ENCODE assay signal across 19 cellular contexts in the genomic region with DNA sequence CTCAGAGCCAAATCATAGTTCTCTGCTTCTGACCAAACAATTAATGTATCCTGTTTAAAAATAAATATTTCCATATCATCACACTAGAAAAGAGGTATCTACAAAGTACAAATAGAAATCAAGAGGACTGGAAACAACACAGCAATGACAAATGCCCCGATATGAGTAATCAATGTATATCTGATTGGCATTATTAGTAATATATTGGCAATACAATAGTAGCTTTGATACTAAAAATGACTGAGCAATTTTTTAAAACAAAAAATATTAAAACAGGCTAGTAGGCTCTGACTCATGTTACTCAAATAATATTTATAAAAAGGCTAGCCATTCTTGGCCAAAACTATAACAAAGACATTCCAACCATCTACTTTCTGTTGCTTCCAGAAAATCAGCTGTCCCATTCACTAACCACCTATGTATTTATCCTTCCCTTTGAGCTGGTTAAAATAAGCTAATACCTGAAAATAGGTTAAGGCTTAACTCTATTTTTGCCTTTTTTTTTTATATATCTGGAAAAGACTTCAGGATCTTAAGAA. TPM values are rescaled to one million over a fixed set of nuclear protein-coding genes. Genes with fewer than 3 reads are reported as not detected.
A peak's percentile ranks its signal among the peaks of the same experiment; 100 is the strongest.
DNase-seq lines count a peak whose midpoint lies in the region; ATAC-seq and TF ChIP-seq lines count a peak whose summit lies in the region.
"Had no signal": no experiment of that assay in that cellular context is flagged by ENCODE, and none has a peak within 500 bp of the region (broad histone marks: within the 10 kb centered on the region; RNA-seq: fewer than 3 reads in every experiment).

No MANE protein-coding gene starts in this region.

- peaks cover 0 to 38% (median 30%) of the 10 kb centered on the region in 4 donors for H3K4me1 ChIP-seq in sigmoid colon
- H3K4me1 ChIP-seq: prostate gland had no signal

- DNase-seq in activated T-cell treated with anti-CD3 and anti-CD28 coated beads, Interleukin-2, amount 50 U/mL, for 24 hours: no peak
- no peak for DNase-seq in activated T-cell treated with anti-CD3 and anti-CD28 coated beads, Interleukin-2, amount 50 U/mL, for 4 hours
- DNase-seq in T-cell (no peak), fibroblast of peridontal ligament (ENCODE audit: extremely low read depth) (peak; percentile 66), sigmoid colon (no peak), NCI-H526 treated with DMSO at 0.1 percent for 48 hours (lab: John Stamatoyannopoulos, UW) (no peak), caudate nucleus (lab: John Stamatoyannopoulos, UW) (no peak)
- DNase-seq: amygdala; CD8-positive, alpha-beta T cell; erythroblast; left colon; NCI-H1092 treated with DMSO at 0.1 percent for 48 hours; NCI-H69; upper lobe of right lung had no signal

- H3K36me3 ChIP-seq in sigmoid colon: peaks cover 0 to 15% (median 5%) of the 10 kb centered on the region in 4 donors
- H3K36me3 ChIP-seq: prostate gland had no signal

- TF ChIP-seq CTCF in sigmoid colon (IDR thresholded peaks at IDR 0.05): no peak

- ATAC-seq in activated T-cell treated with anti-CD3 and anti-CD28 coated beads, Interleukin-2, amount 50 U/mL, for 4 hours: no peak
- ATAC-seq in T-cell (replicated peaks in 1 of 4): no peak
- no peak for ATAC-seq in GM21723 (IDR thresholded peaks at IDR 0.05; ENCODE audit: unreplicated experiment)
- ATAC-seq: CD8-positive, alpha-beta T cell; left colon; stimulated activated memory B cell treated with anti-CD40 and anti-IgM and Interleukin-4, amounts not matched to agents 10 μg/mL and 1 μg/mL and 100 μg/mL, for 72 hours; upper lobe of right lung had no signal

- POLR2A ChIA-PET in T-cell (lab: Charles Lee): interaction anchor here (0.5 to 0.7 kb wide), 3 partner anchors 10 to 1819 kb away, joined by 3 read pairs; a partner anchor contains a TSS

- 92 to 96% methylated on average over 1 of the region's 1 CpG for WGBS in sigmoid colon, 2 donors

- TF ChIP-seq EP300 in sigmoid colon (IDR thresholded peaks at IDR 0.05): no peak

- intact Hi-C loops in sigmoid colon (cut with DNase I): no loop called here

- no peaks in the 10 kb centered on the region for H3K9me3 Mint-ChIP-seq in activated T-cell treated with anti-CD3 and anti-CD28 coated beads, Interleukin-2, amount 50 U/mL, for 24 hours
- H3K9me3 Mint-ChIP-seq in activated T-cell treated with anti-CD3 and anti-CD28 coated beads, Interleukin-2, amount 50 U/mL, for 4 hours: no peaks in the 10 kb centered on the region
- no peaks in the 10 kb centered on the region for H3K9me3 Mint-ChIP-seq in T-cell
- H3K9me3 Mint-ChIP-seq: activated T-helper 1 cell treated with anti-CD3 and anti-CD28 coated beads, Interleukin-12 subunit alpha, Interleukin-12 subunit beta, Interleukin-2, Interleukin-4 antibody, amounts not matched to agents 30 ng/mL and 10 ng/mL and 1 ng/mL, durations not matched to agents 14 hours and 24 hours and 36 hours; CD8-positive, alpha-beta T cell; stimulated activated memory B cell treated with anti-CD40 and anti-IgM and Interleukin-4, amounts not matched to agents 10 μg/mL and 1 μg/mL and 100 μg/mL, for 72 hours had no signal

- no peak for TF ChIP-seq POLR2A in sigmoid colon (IDR thresholded peaks at IDR 0.05)

- H3K9me3 ChIP-seq in sigmoid colon: no peaks in the 10 kb centered on the region
- H3K9me3 ChIP-seq: prostate gland, upper lobe of right lung had no signal

- H3K36me3 Mint-ChIP-seq in activated T-cell treated with anti-CD3 and anti-CD28 coated beads, Interleukin-2, amount 50 U/mL, for 24 hours (ENCODE audit: low read depth): peaks cover 66% of the 10 kb centered on the region
- peaks cover 29% of the 10 kb centered on the region for H3K36me3 Mint-ChIP-seq in activated T-cell treated with anti-CD3 and anti-CD28 coated beads, Interleukin-2, amount 50 U/mL, for 4 hours (ENCODE audit: insufficient read depth)
- H3K36me3 Mint-ChIP-seq in T-cell: peaks cover 24% of the 10 kb centered on the region

- H3K27ac Mint-ChIP-seq in activated T-cell treated with anti-CD3 and anti-CD28 coated beads, Interleukin-2, amount 50 U/mL, for 24 hours: peak overlapping the region; percentile 77
- H3K27ac Mint-ChIP-seq in T-cell: peak overlapping the region; percentile 48 to 55
- H3K27ac Mint-ChIP-seq: activated T-helper 1 cell treated with anti-CD3 and anti-CD28 coated beads, Interleukin-12 subunit alpha, Interleukin-12 subunit beta, Interleukin-2, Interleukin-4 antibody, amounts not matched to agents 30 ng/mL and 10 ng/mL and 1 ng/mL, durations not matched to agents 14 hours and 24 hours and 36 hours; stimulated activated memory B cell treated with anti-CD40 and anti-IgM and Interleukin-4, amounts not matched to agents 10 μg/mL and 1 μg/mL and 100 μg/mL, for 72 hours had no signal

- no peak overlapping the region for H3K4me3 ChIP-seq in sigmoid colon
- H3K4me3 ChIP-seq: prostate gland, upper lobe of right lung had no signal

- H3K27me3 Mint-ChIP-seq in activated T-cell treated with anti-CD3 and anti-CD28 coated beads, Interleukin-2, amount 50 U/mL, for 24 hours: no peaks in the 10 kb centered on the region
- no peaks in the 10 kb centered on the region for H3K27me3 Mint-ChIP-seq in activated T-cell treated with anti-CD3 and anti-CD28 coated beads, Interleukin-2, amount 50 U/mL, for 4 hours (ENCODE audit: low read depth)
- no peaks in the 10 kb centered on the region for H3K27me3 Mint-ChIP-seq in T-cell
- H3K27me3 Mint-ChIP-seq: stimulated activated memory B cell treated with anti-CD40 and anti-IgM and Interleukin-4, amounts not matched to agents 10 μg/mL and 1 μg/mL and 100 μg/mL, for 72 hours had no signal

- peaks cover 65% of the 10 kb centered on the region for H3K4me1 Mint-ChIP-seq in activated T-cell treated with anti-CD3 and anti-CD28 coated beads, Interleukin-2, amount 50 U/mL, for 24 hours (ENCODE audit: low read depth)
- peaks cover 58% of the 10 kb centered on the region for H3K4me1 Mint-ChIP-seq in activated T-cell treated with anti-CD3 and anti-CD28 coated beads, Interleukin-2, amount 50 U/mL, for 4 hours (ENCODE audit: low read depth)
- peaks cover 70 to 76% (median 75%) of the 10 kb centered on the region in 3 donors for H3K4me1 Mint-ChIP-seq in T-cell

- H3K27ac ChIP-seq in sigmoid colon (peak overlapping the region in 3 of 4 donors; percentile 13 to 60 (median 56)), caudate nucleus (ENCODE audit: low read depth, low read length) (no peak overlapping the region)
- H3K27ac ChIP-seq: HL-60, prostate gland, upper lobe of right lung had no signal

- H3K4me3 Mint-ChIP-seq in activated T-cell treated with anti-CD3 and anti-CD28 coated beads, Interleukin-2, amount 50 U/mL, for 24 hours: no peak overlapping the region
- H3K4me3 Mint-ChIP-seq in activated T-cell treated with anti-CD3 and anti-CD28 coated beads, Interleukin-2, amount 50 U/mL, for 4 hours: no peak overlapping the region
- H3K4me3 Mint-ChIP-seq in T-cell: no peak overlapping the region
- H3K4me3 Mint-ChIP-seq: activated T-helper 1 cell treated with anti-CD3 and anti-CD28 coated beads, Interleukin-12 subunit alpha, Interleukin-12 subunit beta, Interleukin-2, Interleukin-4 antibody, amounts not matched to agents 30 ng/mL and 10 ng/mL and 1 ng/mL, durations not matched to agents 14 hours and 24 hours and 36 hours; CD8-positive, alpha-beta T cell; stimulated activated memory B cell treated with anti-CD40 and anti-IgM and Interleukin-4, amounts not matched to agents 10 μg/mL and 1 μg/mL and 100 μg/mL, for 72 hours had no signal

- H3K27me3 ChIP-seq in sigmoid colon: no peaks in the 10 kb centered on the region
- H3K27me3 ChIP-seq: upper lobe of right lung had no signal

- CTCF ChIA-PET in T-cell (lab: Charles Lee): interaction anchor here in 1 of 2 donors (1.2 kb wide), 1 partner anchor 10 kb away, joined by 3 read pairs; no protein-coding TSS in a partner anchor

RNA-seq across cellular contexts. Expression of a gene that starts 13.3 kb away (rescaled TPM):
- 10 to 100 TPM; 66.3 to 72.2 (median 71.2) TPM for total RNA-seq in activated T-cell treated with anti-CD3 and anti-CD28 coated beads, Interleukin-2, amount 50 U/mL, for 4 hours
- total RNA-seq in T-cell: 10 to 100 TPM; 86.4 to 93.0 (median 87.8) TPM
- 10 to 100 TPM; 75.8 to 88.5 (median 78.8) TPM for total RNA-seq in sigmoid colon
- polyA plus RNA-seq in sigmoid colon: 10 to 100 TPM; 29.4 to 52.0 (median 39.0) TPM
